1 cellular context compared by ENCODE assay signal in the genomic region with DNA sequence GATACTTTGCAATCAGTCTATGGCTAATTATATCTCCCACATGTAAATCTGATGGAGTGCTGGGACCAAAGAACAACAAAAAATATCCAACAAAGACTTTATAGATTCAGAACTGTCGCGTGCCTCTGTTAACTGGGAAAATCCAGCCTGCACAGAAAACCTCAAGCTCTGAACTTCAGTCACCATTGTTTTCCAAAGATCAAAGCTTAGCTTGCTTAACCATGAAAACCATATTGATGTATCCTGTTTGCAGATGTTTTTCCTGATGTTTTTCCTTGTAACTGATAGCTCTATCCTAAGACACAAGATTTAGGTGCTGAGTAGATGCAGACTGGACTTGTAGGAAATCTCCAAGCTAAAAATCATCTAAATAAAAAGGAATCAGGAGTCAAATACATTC.
TF ChIP-seq lines count a peak whose summit lies in the region.

No MANE protein-coding gene starts in this region.

TF ChIP-seq in SK-N-SH treated with all-trans-retinoic acid at 6 μM for 48 hours, 23 proteins besides CTCF, POLR2A, EP300 and RAD21 (continued from another document):
- TF ChIP-seq, protein P1, sequence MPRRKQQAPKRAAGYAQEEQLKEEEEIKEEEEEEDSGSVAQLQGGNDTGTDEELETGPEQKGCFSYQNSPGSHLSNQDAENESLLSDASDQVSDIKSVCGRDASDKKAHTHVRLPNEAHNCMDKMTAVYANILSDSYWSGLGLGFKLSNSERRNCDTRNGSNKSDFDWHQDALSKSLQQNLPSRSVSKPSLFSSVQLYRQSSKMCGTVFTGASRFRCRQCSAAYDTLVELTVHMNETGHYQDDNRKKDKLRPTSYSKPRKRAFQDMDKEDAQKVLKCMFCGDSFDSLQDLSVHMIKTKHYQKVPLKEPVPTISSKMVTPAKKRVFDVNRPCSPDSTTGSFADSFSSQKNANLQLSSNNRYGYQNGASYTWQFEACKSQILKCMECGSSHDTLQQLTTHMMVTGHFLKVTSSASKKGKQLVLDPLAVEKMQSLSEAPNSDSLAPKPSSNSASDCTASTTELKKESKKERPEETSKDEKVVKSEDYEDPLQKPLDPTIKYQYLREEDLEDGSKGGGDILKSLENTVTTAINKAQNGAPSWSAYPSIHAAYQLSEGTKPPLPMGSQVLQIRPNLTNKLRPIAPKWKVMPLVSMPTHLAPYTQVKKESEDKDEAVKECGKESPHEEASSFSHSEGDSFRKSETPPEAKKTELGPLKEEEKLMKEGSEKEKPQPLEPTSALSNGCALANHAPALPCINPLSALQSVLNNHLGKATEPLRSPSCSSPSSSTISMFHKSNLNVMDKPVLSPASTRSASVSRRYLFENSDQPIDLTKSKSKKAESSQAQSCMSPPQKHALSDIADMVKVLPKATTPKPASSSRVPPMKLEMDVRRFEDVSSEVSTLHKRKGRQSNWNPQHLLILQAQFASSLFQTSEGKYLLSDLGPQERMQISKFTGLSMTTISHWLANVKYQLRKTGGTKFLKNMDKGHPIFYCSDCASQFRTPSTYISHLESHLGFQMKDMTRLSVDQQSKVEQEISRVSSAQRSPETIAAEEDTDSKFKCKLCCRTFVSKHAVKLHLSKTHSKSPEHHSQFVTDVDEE (CRISPR knock-in tag; IDR thresholded peaks at IDR 0.05) = no peak
- no peak for TF ChIP-seq OSR1 (CRISPR knock-in tag; IDR thresholded peaks at IDR 0.05)
- no peak for TF ChIP-seq RARB (CRISPR knock-in tag; IDR thresholded peaks at IDR 0.05)
- TF ChIP-seq TOX (CRISPR knock-in tag; IDR thresholded peaks at IDR 0.05; ENCODE audit: borderline replicate concordance) = no peak
- TF ChIP-seq, protein P2, sequence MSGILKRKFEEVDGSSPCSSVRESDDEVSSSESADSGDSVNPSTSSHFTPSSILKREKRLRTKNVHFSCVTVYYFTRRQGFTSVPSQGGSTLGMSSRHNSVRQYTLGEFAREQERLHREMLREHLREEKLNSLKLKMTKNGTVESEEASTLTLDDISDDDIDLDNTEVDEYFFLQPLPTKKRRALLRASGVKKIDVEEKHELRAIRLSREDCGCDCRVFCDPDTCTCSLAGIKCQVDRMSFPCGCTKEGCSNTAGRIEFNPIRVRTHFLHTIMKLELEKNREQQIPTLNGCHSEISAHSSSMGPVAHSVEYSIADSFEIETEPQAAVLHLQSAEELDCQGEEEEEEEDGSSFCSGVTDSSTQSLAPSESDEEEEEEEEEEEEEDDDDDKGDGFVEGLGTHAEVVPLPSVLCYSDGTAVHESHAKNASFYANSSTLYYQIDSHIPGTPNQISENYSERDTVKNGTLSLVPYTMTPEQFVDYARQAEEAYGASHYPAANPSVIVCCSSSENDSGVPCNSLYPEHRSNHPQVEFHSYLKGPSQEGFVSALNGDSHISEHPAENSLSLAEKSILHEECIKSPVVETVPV (CRISPR knock-in tag; IDR thresholded peaks at IDR 0.05) = no peak
- TF ChIP-seq PPARA (CRISPR knock-in tag; IDR thresholded peaks at IDR 0.05; ENCODE audit: borderline replicate concordance) = no peak
- TF ChIP-seq, protein P3, sequence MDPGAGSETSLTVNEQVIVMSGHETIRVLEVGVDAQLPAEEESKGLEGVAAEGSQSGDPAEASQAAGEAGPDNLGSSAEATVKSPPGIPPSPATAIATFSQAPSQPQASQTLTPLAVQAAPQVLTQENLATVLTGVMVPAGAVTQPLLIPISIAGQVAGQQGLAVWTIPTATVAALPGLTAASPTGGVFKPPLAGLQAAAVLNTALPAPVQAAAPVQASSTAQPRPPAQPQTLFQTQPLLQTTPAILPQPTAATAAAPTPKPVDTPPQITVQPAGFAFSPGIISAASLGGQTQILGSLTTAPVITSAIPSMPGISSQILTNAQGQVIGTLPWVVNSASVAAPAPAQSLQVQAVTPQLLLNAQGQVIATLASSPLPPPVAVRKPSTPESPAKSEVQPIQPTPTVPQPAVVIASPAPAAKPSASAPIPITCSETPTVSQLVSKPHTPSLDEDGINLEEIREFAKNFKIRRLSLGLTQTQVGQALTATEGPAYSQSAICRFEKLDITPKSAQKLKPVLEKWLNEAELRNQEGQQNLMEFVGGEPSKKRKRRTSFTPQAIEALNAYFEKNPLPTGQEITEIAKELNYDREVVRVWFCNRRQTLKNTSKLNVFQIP (CRISPR knock-in tag; IDR thresholded peaks at IDR 0.05; ENCODE audit: borderline replicate concordance, low read depth) = no peak
- no peak for TF ChIP-seq ZC3H10 (CRISPR knock-in tag; IDR thresholded peaks at IDR 0.05)
- no peak for TF ChIP-seq TCF4 (CRISPR knock-in tag; IDR thresholded peaks at IDR 0.05; ENCODE audit: borderline replicate concordance)
- TF ChIP-seq ISL1 (CRISPR knock-in tag; IDR thresholded peaks at IDR 0.05) = no peak
- TF ChIP-seq ZNF8 (CRISPR knock-in tag; IDR thresholded peaks at IDR 0.05) = no peak
- TF ChIP-seq ARNTL (CRISPR knock-in tag; IDR thresholded peaks at IDR 0.05; ENCODE audit: borderline replicate concordance, low read depth) = no peak
- no peak for TF ChIP-seq ZNF70 (CRISPR knock-in tag; IDR thresholded peaks at IDR 0.05)
- TF ChIP-seq, protein P4, sequence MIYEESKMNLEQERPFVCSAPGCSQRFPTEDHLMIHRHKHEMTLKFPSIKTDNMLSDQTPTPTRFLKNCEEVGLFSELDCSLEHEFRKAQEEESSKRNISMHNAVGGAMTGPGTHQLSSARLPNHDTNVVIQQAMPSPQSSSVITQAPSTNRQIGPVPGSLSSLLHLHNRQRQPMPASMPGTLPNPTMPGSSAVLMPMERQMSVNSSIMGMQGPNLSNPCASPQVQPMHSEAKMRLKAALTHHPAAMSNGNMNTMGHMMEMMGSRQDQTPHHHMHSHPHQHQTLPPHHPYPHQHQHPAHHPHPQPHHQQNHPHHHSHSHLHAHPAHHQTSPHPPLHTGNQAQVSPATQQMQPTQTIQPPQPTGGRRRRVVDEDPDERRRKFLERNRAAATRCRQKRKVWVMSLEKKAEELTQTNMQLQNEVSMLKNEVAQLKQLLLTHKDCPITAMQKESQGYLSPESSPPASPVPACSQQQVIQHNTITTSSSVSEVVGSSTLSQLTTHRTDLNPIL (CRISPR knock-in tag; IDR thresholded peaks at IDR 0.05; ENCODE audit: low read depth) = no peak
- TF ChIP-seq, protein P5, sequence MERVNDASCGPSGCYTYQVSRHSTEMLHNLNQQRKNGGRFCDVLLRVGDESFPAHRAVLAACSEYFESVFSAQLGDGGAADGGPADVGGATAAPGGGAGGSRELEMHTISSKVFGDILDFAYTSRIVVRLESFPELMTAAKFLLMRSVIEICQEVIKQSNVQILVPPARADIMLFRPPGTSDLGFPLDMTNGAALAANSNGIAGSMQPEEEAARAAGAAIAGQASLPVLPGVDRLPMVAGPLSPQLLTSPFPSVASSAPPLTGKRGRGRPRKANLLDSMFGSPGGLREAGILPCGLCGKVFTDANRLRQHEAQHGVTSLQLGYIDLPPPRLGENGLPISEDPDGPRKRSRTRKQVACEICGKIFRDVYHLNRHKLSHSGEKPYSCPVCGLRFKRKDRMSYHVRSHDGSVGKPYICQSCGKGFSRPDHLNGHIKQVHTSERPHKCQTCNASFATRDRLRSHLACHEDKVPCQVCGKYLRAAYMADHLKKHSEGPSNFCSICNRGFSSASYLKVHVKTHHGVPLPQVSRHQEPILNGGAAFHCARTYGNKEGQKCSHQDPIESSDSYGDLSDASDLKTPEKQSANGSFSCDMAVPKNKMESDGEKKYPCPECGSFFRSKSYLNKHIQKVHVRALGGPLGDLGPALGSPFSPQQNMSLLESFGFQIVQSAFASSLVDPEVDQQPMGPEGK (CRISPR knock-in tag; IDR thresholded peaks at IDR 0.05; ENCODE audit: borderline replicate concordance) = no peak
